Comparison of ENCODE assay signal across 10 cellular contexts in genomic region chr20:59005523-59006166, GRCh38. TPM values are rescaled to one million over a fixed set of nuclear protein-coding genes. Genes with fewer than 3 reads are reported as not detected.
A peak's percentile ranks its signal among the peaks of the same experiment; 100 is the strongest.
DNase-seq lines count a peak whose midpoint lies in the region; ATAC-seq and TF ChIP-seq lines count a peak whose summit lies in the region.
"Had no signal": no experiment of that assay in that cellular context is flagged by ENCODE, and none has a peak within 500 bp of the region (broad histone marks: within the 10 kb centered on the region; RNA-seq: fewer than 3 reads in every experiment).

No MANE protein-coding gene starts in this region.

- H2AFZ ChIP-seq in OCI-LY1 (ENCODE audit: low read length): no peak overlapping the region

- peaks cover 3% of the 10 kb centered on the region for H3K36me3 Mint-ChIP-seq in CD8-positive, alpha-beta T cell
- H3K36me3 Mint-ChIP-seq in endodermal cell (ENCODE audit: low read depth): peaks cover 23% of the 10 kb centered on the region

- peak overlapping the region; percentile 77 for H3K27ac Mint-ChIP-seq in CD8-positive, alpha-beta T cell
- no peak overlapping the region for H3K27ac Mint-ChIP-seq in endodermal cell

- intact Hi-C loops in CD8-positive, alpha-beta T cell (cut with DNase I, micrococcal nuclease): loop anchor here in 1 of 2 experiments (2.0 kb wide), 1 partner anchor 25 kb away; the partner anchor contains the start of gene NELFCD
- intact Hi-C loops in ovary (cut with DNase I): loop anchor here in 1 of 4 donors (10.0 kb wide), 1 partner anchor 111 kb away; no protein-coding TSS in a partner anchor

- TF ChIP-seq POLR2A in ovary (IDR thresholded peaks at IDR 0.05): no peak

- H3K27me3 ChIP-seq in CD8-positive, alpha-beta T cell (ENCODE audit: insufficient read depth, low read length): no peaks in the 10 kb centered on the region
- no peaks in the 10 kb centered on the region for H3K27me3 ChIP-seq in OCI-LY1 (ENCODE audit: insufficient read depth, low read length)
- H3K27me3 ChIP-seq in endodermal cell (ENCODE audit: control insufficient read depth, insufficient read depth, low read length, poor library complexity, severe bottlenecking): peaks cover 16% of the 10 kb centered on the region
- H3K27me3 ChIP-seq in ovary: no peaks in the 10 kb centered on the region

- peak overlapping the region; percentile 31 for H3K4me3 ChIP-seq in CD8-positive, alpha-beta T cell (ENCODE audit: low read depth, low read length)
- H3K4me3 ChIP-seq in OCI-LY1 (ENCODE audit: low read depth, low read length, poor library complexity, severe bottlenecking) (peak overlapping the region; percentile 91), endodermal cell (ENCODE audit: low read length) (peak overlapping the region; percentile 81), ovary (peak overlapping the region; percentile 53)

- peak overlapping the region; percentile 85 for H3K4me2 ChIP-seq in OCI-LY1 (ENCODE audit: low read length)

- no peak for TF ChIP-seq EP300 in ovary (IDR thresholded peaks at IDR 0.05)

- no peaks in the 10 kb centered on the region for H3K79me2 ChIP-seq in OCI-LY1 (ENCODE audit: insufficient read depth, low read length)

- ATAC-seq in CD8-positive, alpha-beta T cell: no peak
- ATAC-seq in HG02970 (IDR thresholded peaks at IDR 0.05; ENCODE audit: low FRiP score, unreplicated experiment) (no peak), HG03460 (IDR thresholded peaks at IDR 0.05; ENCODE audit: unreplicated experiment) (no peak), GM19035 (IDR thresholded peaks at IDR 0.05; ENCODE audit: unreplicated experiment) (no peak)

- no peaks in the 10 kb centered on the region for H3K9me3 ChIP-seq in CD8-positive, alpha-beta T cell (ENCODE audit: low read length)
- no peaks in the 10 kb centered on the region for H3K9me3 ChIP-seq in OCI-LY1 (ENCODE audit: low read length)
- H3K9me3 ChIP-seq in endodermal cell (ENCODE audit: control insufficient read depth, low read length): no peaks in the 10 kb centered on the region
- H3K9me3 ChIP-seq in ovary: no peaks in the 10 kb centered on the region

- no peaks in the 10 kb centered on the region for H3K27me3 Mint-ChIP-seq in CD8-positive, alpha-beta T cell (ENCODE audit: low read depth)
- peaks cover 22% of the 10 kb centered on the region for H3K27me3 Mint-ChIP-seq in endodermal cell (ENCODE audit: insufficient read depth)

- H3K36me3 ChIP-seq in CD8-positive, alpha-beta T cell (ENCODE audit: insufficient read depth, low read length): no peaks in the 10 kb centered on the region
- H3K36me3 ChIP-seq in OCI-LY1 (ENCODE audit: insufficient read depth, low read length) (peaks cover 35% of the 10 kb centered on the region; the same call in 1 of the 2 replicates), endodermal cell (ENCODE audit: control insufficient read depth, insufficient read depth, low read length) (no peaks in the 10 kb centered on the region), ovary (no peaks in the 10 kb centered on the region)

- CTCF ChIA-PET in CD8-positive, alpha-beta T cell (lab: Charles Lee): no interaction called here

- POLR2A ChIA-PET in CD8-positive, alpha-beta T cell (lab: Charles Lee): interaction anchor here (1.0 to 1.8 kb wide), 4 partner anchors 11 to 116 kb away, joined by 4 to 7 read pairs (median 5); partner anchors contain the start of gene ATP5F1E

- H4K20me1 ChIP-seq in OCI-LY1 (ENCODE audit: insufficient read depth, low read length): no peaks in the 10 kb centered on the region

- H3K4me3 Mint-ChIP-seq in CD8-positive, alpha-beta T cell: peak overlapping the region; percentile 71
- peak overlapping the region; percentile 58 for H3K4me3 Mint-ChIP-seq in endodermal cell

- no peak for DNase-seq in CD8-positive, alpha-beta T cell
- DNase-seq in endodermal cell (peak; percentile 28), ovary (no peak)
- DNase-seq in stimulated activated CD4-positive, alpha-beta T cell treated with anti-CD3 and anti-CD28 coated beads, Interleukin-1b, Interleukin-23, amount 100 ng/mL, for 48 hours: no peak

- H3K9me2 ChIP-seq in OCI-LY1 (ENCODE audit: low read depth, low read length): no peaks in the 10 kb centered on the region

- H3F3A ChIP-seq in OCI-LY1 (ENCODE audit: insufficient read depth, low read length): no peaks in the 10 kb centered on the region

- no peak for TF ChIP-seq CTCF in CD8-positive, alpha-beta T cell (IDR thresholded peaks at IDR 0.05)
- no peak for TF ChIP-seq CTCF in OCI-LY1 (IDR thresholded peaks at IDR 0.05; ENCODE audit: low read length)
- TF ChIP-seq CTCF in endodermal cell (conservative IDR thresholded peaks at IDR 0.05): no peak
- TF ChIP-seq CTCF in ovary (IDR thresholded peaks at IDR 0.05): no peak

- H3K4me1 ChIP-seq in CD8-positive, alpha-beta T cell (ENCODE audit: insufficient read depth, low read length): peaks cover 31% of the 10 kb centered on the region
- H3K4me1 ChIP-seq in OCI-LY1 (ENCODE audit: insufficient read depth, low read length, severe bottlenecking): peaks cover 61% of the 10 kb centered on the region
- H3K4me1 ChIP-seq in endodermal cell (ENCODE audit: control insufficient read depth, insufficient read depth, low read length): no peaks in the 10 kb centered on the region
- H3K4me1 ChIP-seq in ovary (ENCODE audit: insufficient read depth): peaks cover 10% of the 10 kb centered on the region

- H3K9ac ChIP-seq in OCI-LY1 (ENCODE audit: low read length): peak overlapping the region; percentile 90
- H3K9ac ChIP-seq in endodermal cell (ENCODE audit: extremely low read depth, low read length, poor library complexity, severe bottlenecking): no peak overlapping the region

- H3K9me3 Mint-ChIP-seq in CD8-positive, alpha-beta T cell: no peaks in the 10 kb centered on the region
- H3K9me3 Mint-ChIP-seq in endodermal cell: no peaks in the 10 kb centered on the region

- WGBS in endodermal cell (ENCODE audit: insufficient coverage in 1 of 2, insufficient read length in 1 of 2), 2 experiments: 93% methylated on average over 3 of the region's 3 CpGs; no CpG with 5 or more reads in 1 of the 2 experiments
- 77 to 86% (median 85%) methylated on average over 3 of the region's 3 CpGs for WGBS in ovary, 3 donors

- H3K27ac ChIP-seq in CD8-positive, alpha-beta T cell (ENCODE audit: low read depth, low read length): no peak overlapping the region
- peak overlapping the region; percentile 91 for H3K27ac ChIP-seq in OCI-LY1 (ENCODE audit: low read depth, low read length, poor library complexity, severe bottlenecking)
- no peak overlapping the region for H3K27ac ChIP-seq in endodermal cell (ENCODE audit: low read depth, low read length)
- peak overlapping the region in 1 of 2 donors; percentile 61 for H3K27ac ChIP-seq in ovary

- peaks cover 27% of the 10 kb centered on the region for H3K4me1 Mint-ChIP-seq in CD8-positive, alpha-beta T cell (ENCODE audit: low read depth)
- H3K4me1 Mint-ChIP-seq in endodermal cell: peaks cover 2% of the 10 kb centered on the region

RNA-seq across cellular contexts. Expression of gene CTSZ, which starts 1.4 kb away (rescaled TPM):
- total RNA-seq in CD8-positive, alpha-beta T cell: 1 to 10 TPM; 5.1 to 7.0 TPM
- total RNA-seq in endodermal cell (10 to 100 TPM; 55.9 to 76.6 TPM), ovary (100 to 1,000 TPM in 1 of 7 donors, 10 to 100 TPM in 6; 36.7 to 117 (median 76.8) TPM)
- 33.0 TPM for polyA plus RNA-seq in endodermal cell (2013, experiment 1 of 2)
- polyA plus RNA-seq in endodermal cell (2013, experiment 2 of 2): 30.2 TPM
- 100 to 1,000 TPM in 1 of 2 donors, 10 to 100 TPM in 1; 88.8 to 301 TPM for polyA plus RNA-seq in ovary

RNA-seq across cellular contexts. Expression of gene TUBB1, which starts 13.6 kb away (rescaled TPM):
- not detected for total RNA-seq in CD8-positive, alpha-beta T cell
- total RNA-seq in endodermal cell: not detected
- not detected for polyA plus RNA-seq in endodermal cell (2013, experiment 1 of 2)
- polyA plus RNA-seq in endodermal cell (2013, experiment 2 of 2): not detected
- total RNA-seq in ovary: under 1 TPM in 5 of 7 donors, not detected in 2; 0.10 to 0.15 (median 0.12) TPM
- under 1 TPM; 0.02 to 0.17 TPM for polyA plus RNA-seq in ovary
- total RNA-seq: LHCN-M2, renal cortical epithelial cell had no signal

RNA-seq across cellular contexts. Expression of gene NELFCD, which starts 24.6 kb away (rescaled TPM):
- 100 to 1,000 TPM; 101 to 113 TPM for total RNA-seq in CD8-positive, alpha-beta T cell
- total RNA-seq in endodermal cell (10 to 100 TPM; 66.6 to 72.5 TPM), ovary (10 to 100 TPM; 36.7 to 67.8 (median 59.4) TPM)
- 126 TPM for polyA plus RNA-seq in endodermal cell (2013, experiment 1 of 2)
- polyA plus RNA-seq in endodermal cell (2013, experiment 2 of 2): 112 TPM
- 10 to 100 TPM; 44.1 to 74.9 TPM for polyA plus RNA-seq in ovary

RNA-seq across cellular contexts. Expression of gene ATP5F1E, which starts 26.5 kb away (rescaled TPM):
- total RNA-seq in CD8-positive, alpha-beta T cell: 10 to 100 TPM; 50.4 to 52.2 TPM
- total RNA-seq in endodermal cell (10 to 100 TPM; 52.6 to 62.6 TPM), ovary (10 to 100 TPM; 23.2 to 50.4 (median 45.4) TPM)
- polyA plus RNA-seq in endodermal cell (2013, experiment 1 of 2): 73.3 TPM
- polyA plus RNA-seq in endodermal cell (2013, experiment 2 of 2): 79.4 TPM
- 10 to 100 TPM; 28.1 to 73.1 TPM for polyA plus RNA-seq in ovary

RNA-seq across cellular contexts. Expression of gene PRELID3B, which starts 36.9 kb away (rescaled TPM):
- 10 to 100 TPM; 73.4 to 75.5 TPM for total RNA-seq in CD8-positive, alpha-beta T cell
- total RNA-seq in endodermal cell (10 to 100 TPM; 48.6 to 50.8 TPM), ovary (10 to 100 TPM; 21.9 to 40.8 (median 31.4) TPM)
- 54.6 TPM for polyA plus RNA-seq in endodermal cell (2013, experiment 1 of 2)
- polyA plus RNA-seq in endodermal cell (2013, experiment 2 of 2): 51.3 TPM
- 10 to 100 TPM; 16.8 to 25.1 TPM for polyA plus RNA-seq in ovary

Comparison
In these comparisons a context has a peak if more than half of its experiments do, and no peak if none do; other contexts are left out.
1. H3K4me3 ChIP-seq: peak in every context shown above with its lines; median percentile 91 in OCI-LY1; 81 in endodermal cell; 53 in ovary; 31 in CD8-positive, alpha-beta T cell.
2. RNA of gene CTSZ, which starts 1.4 kb away (total RNA-seq): 36.7 to 117 TPM in ovary and 55.9 to 76.6 TPM in endodermal cell; 5.1 to 7.0 TPM in CD8-positive, alpha-beta T cell; every median in the first group is over 4 times any median in the second.